In the genomic region with DNA sequence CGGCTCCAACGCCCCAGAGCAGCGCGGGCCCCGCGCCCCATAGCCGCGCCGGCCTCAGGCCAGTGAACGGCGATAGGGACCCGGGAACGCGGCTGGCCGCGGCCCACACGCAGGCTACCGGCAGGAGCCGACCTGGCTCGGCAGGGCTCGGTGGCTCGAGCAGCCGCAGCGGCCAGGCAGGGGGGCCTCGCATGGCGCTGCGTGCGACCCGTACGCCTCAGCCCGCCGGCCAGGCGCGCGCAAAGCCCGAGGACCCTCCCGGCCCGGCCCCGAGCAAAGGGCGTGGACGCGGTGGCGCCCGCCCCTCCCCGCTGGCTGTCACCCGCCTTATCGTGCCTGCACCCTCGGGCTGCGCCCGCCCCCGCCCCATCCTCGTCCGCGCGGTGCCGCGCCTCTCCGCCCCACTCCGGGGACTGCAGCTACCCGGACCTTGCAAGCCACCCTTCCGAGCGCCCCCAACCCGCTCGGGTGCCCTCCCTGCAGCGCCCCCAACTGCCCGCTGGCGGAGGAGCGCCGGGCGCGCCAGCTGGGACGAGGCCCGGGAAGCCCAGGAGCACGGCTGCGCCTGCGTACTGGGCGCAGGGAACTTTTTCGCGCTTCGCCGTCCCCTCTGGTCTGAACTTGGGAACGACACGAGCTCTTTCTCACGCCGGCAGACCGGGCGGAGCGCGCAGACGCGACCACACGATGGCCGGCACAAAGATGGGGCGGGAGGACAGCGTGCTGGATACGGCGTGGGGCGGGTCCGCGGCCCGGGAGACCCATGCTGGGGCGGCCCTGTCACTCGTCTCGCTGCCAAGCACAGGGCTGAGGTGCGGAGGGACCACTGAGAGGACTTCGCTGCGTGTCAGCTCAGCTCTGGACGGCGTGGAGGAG, we compare ENCODE assay signal across 8 cellular contexts. TPM values are rescaled to one million over a fixed set of nuclear protein-coding genes. Genes with fewer than 3 reads are reported as not detected.
DNase-seq lines count a peak whose midpoint lies in the region; ATAC-seq and TF ChIP-seq lines count a peak whose summit lies in the region.

A gene (minus strand): TSS at position 248 of the 876 bp plus-strand sequence. CDS start 55 bp downstream, at position 193.

- 0% methylated on average over 11 to 75 of the region's 109 CpGs for WGBS in tibial nerve, 2 donors

- H2AFZ ChIP-seq in parathyroid adenoma, result peak within 1 kb of the TSS; percentile 89

- TF ChIP-seq CTCF in GM12873 (IDR thresholded peaks at IDR 0.05; ENCODE audit: insufficient read depth, low read depth, low read length, missing control alignments) (peak; percentile 73), parathyroid adenoma (IDR thresholded peaks at IDR 0.05) (peak; percentile 77), tibial nerve (IDR thresholded peaks at IDR 0.05) (peak; percentile 67 to 95 (median 94))

- H3K4me3 ChIP-seq in parathyroid adenoma (ENCODE audit: low read depth, low read length), result peak within 1 kb of the TSS; percentile 59
- peak within 1 kb of the TSS; percentile 62 to 91 (median 78) for H3K4me3 ChIP-seq in tibial nerve

- ATAC-seq in HG02678 (IDR thresholded peaks at IDR 0.05; ENCODE audit: unreplicated experiment) (peak; percentile 82), Right ventricle myocardium superior (ENCODE audit: poor library complexity) (peak; percentile 95)

- DNase-seq in NCI-H1105 treated with DMSO at 0.1 percent for 48 hours (lab: John Stamatoyannopoulos, UW) (peak; percentile 91), SW 1271 (lab: John Stamatoyannopoulos, UW) (peak; percentile 57 to 83), Right ventricle myocardium superior (peak; percentile 98), tibial nerve (ENCODE audit: low spot score in 2 of 2) (peak; percentile 87 to 88)
- DNase-seq in activated naive CD8-positive, alpha-beta T cell treated with anti-CD3 and anti-CD28 coated beads, Interleukin-2, amount 50 U/mL, for 16 hours (ENCODE audit: low read depth, low spot score), result peak; percentile 71

- peak; percentile 77 to 87 for TF ChIP-seq EP300 in tibial nerve (IDR thresholded peaks at IDR 0.05)

- H3K9me3 ChIP-seq in parathyroid adenoma (ENCODE audit: control insufficient read depth, low read length), result no peaks in the 10 kb centered on the region
- H3K9me3 ChIP-seq in tibial nerve, result no peaks in the 10 kb centered on the region

- H3K4me1 ChIP-seq in parathyroid adenoma (no peaks in the 10 kb centered on the region), tibial nerve (peaks cover 5 to 45% (median 14%) of the 10 kb centered on the region in 4 donors)

- peak within 1 kb of the TSS; percentile 33 for H3K27ac ChIP-seq in parathyroid adenoma
- peak within 1 kb of the TSS; percentile 78 to 91 (median 88) for H3K27ac ChIP-seq in tibial nerve

- H3K79me2 ChIP-seq in parathyroid adenoma, result peaks cover 7% of the 10 kb centered on the region

- H3K9ac ChIP-seq in parathyroid adenoma, result no peak within 1 kb of the TSS

- H3K27me3 ChIP-seq in parathyroid adenoma (ENCODE audit: control insufficient read depth, insufficient read depth, low read length), result no peaks in the 10 kb centered on the region
- H3K27me3 ChIP-seq in tibial nerve, result no peaks in the 10 kb centered on the region

- H3K36me3 ChIP-seq in parathyroid adenoma (ENCODE audit: control insufficient read depth, insufficient read depth, low read length) (no peaks in the 10 kb centered on the region), tibial nerve (no peaks in the 10 kb centered on the region)

- H3K4me2 ChIP-seq in parathyroid adenoma (ENCODE audit: low read length), result peak within 1 kb of the TSS; percentile 86

- peak; percentile 37 to 54 for TF ChIP-seq POLR2A in tibial nerve (IDR thresholded peaks at IDR 0.05)

- intact Hi-C loops in Right ventricle myocardium superior (cut with DNase I), result loop anchor here (5.0 kb wide), 1 partner anchor 64 kb away; no protein-coding TSS in a partner anchor

RNA-seq across cellular contexts. Expression of the gene that starts here (rescaled TPM):
- total RNA-seq in Right ventricle myocardium superior (11.3 TPM), tibial nerve (10 to 100 TPM; 24.7 to 39.1 (median 27.2) TPM)

Comparison
In these comparisons a context has a peak if more than half of its experiments do, and no peak if none do; other contexts are left out.
1. Peak in every context shown above with its lines: DNase-seq, ATAC-seq, H3K4me3 ChIP-seq and H3K27ac ChIP-seq.